In genomic region chr16:72942021-72942420, GRCh38 we compare ENCODE assay signal across 23 cellular contexts.
DNase-seq lines count a peak whose midpoint lies in the region; ATAC-seq and FAIRE-seq lines count a peak whose summit lies in the region.
"Had no signal": no experiment of that assay in that cellular context is flagged by ENCODE, and none has a peak within 500 bp of the region (broad histone marks: within the 10 kb centered on the region; RNA-seq: fewer than 3 reads in every experiment).

No MANE protein-coding gene starts in this region.

- no peak for FAIRE-seq in small intestine (lab: Jason Lieb, UNC)
- FAIRE-seq: GM12892, HTR-8/SVneo had no signal

- ATAC-seq in Right ventricle myocardium superior (ENCODE audit: poor library complexity) (no peak), GM19324 (IDR thresholded peaks at IDR 0.05; ENCODE audit: low FRiP score, unreplicated experiment) (no peak)
- ATAC-seq: CD8-positive, alpha-beta T cell; PC-3 had no signal

- WGBS in small intestine, 3 donors: 38 to 68% (median 42%) methylated on average over 7 of the region's 7 CpGs

- H3K27me3 ChIP-seq in small intestine (ENCODE audit: control insufficient read depth in 2 of 2, insufficient read depth in 2 of 2, low read length in 2 of 2): no peaks in the 10 kb centered on the region
- H3K27me3 ChIP-seq: SJSA1 had no signal

- no peak overlapping the region for H3K4me3 ChIP-seq in small intestine (ENCODE audit: low read depth in 1 of 2, low read length in 2 of 2)
- H3K4me3 ChIP-seq: SJSA1 had no signal

- no peaks in the 10 kb centered on the region for H3K9me3 ChIP-seq in small intestine (ENCODE audit: control insufficient read depth, low read depth)
- H3K9me3 ChIP-seq: Caco-2, SJSA1 had no signal

- H3K4me1 ChIP-seq in small intestine (ENCODE audit: control insufficient read depth in 2 of 2, insufficient read depth in 1 of 2, low read depth in 1 of 2, low read length in 1 of 2): peaks cover 4 to 10% of the 10 kb centered on the region in 2 donors

- DNase-seq in cardiac septum (ENCODE audit: low spot score) (peak; percentile 4), Right ventricle myocardium superior (no peak), NCI-H526 treated with DMSO at 0.1 percent for 48 hours (lab: John Stamatoyannopoulos, UW) (peak; percentile 91), dermis microvascular lymphatic vessel endothelial cell (ENCODE audit: low read depth in 2 of 2) (peak; percentile 56 to 57), small intestine (peak; percentile 44), NCI-H446 treated with DMSO at 0.1 percent for 48 hours (lab: John Stamatoyannopoulos, UW) (no peak), middle frontal gyrus (ENCODE audit: extremely low spot score, low spot score) (no peak)
- DNase-seq: C1 segment of cervical spinal cord; Caco-2; CD8-positive, alpha-beta T cell; DMS 273 treated with DMSO at 0.1 percent for 48 hours; DND-41; H7; KBM-7; MV-4-11; NCI-H1694; NCI-H524 treated with DMSO at 0.1 percent for 48 hours; NK-92 treated with Interleukin-12 subunit alpha and Interleukin-12 subunit beta, amount 100 ng/mL, for 24 hours; PC-3 had no signal

- H3K36me3 ChIP-seq in small intestine (ENCODE audit: control insufficient read depth in 2 of 2, insufficient read depth in 2 of 2, low read length in 2 of 2): no peaks in the 10 kb centered on the region
- H3K36me3 ChIP-seq: SJSA1 had no signal

- intact Hi-C loops in cardiac septum (cut with DNase I) (no loop called here), Right ventricle myocardium superior (cut with DNase I) (loop anchor here (10.0 kb wide), 1 partner anchor 113 kb away; no protein-coding TSS in a partner anchor)

- H3K27ac ChIP-seq in small intestine (ENCODE audit: low read depth in 1 of 2, low read length in 1 of 2): no peak overlapping the region
- H3K27ac ChIP-seq: SJSA1 had no signal

Comparison
In these comparisons a context has a peak if more than half of its experiments do, and no peak if none do; other contexts are left out.
1. DNase-seq: peak in cardiac septum (single experiment), NCI-H526 treated with DMSO at 0.1 percent for 48 hours (single experiment), dermis microvascular lymphatic vessel endothelial cell (2 of 2) and small intestine (single experiment); none in Right ventricle myocardium superior (single experiment), NCI-H446 treated with DMSO at 0.1 percent for 48 hours (single experiment) and middle frontal gyrus (single experiment).